In genomic region chr5:73451218-73452130, GRCh38 we compare ENCODE assay signal across 8 cellular contexts. TPM values are rescaled to one million over a fixed set of nuclear protein-coding genes. Genes with fewer than 3 reads are reported as not detected.
DNase-seq lines count a peak whose midpoint lies in the region; ATAC-seq and TF ChIP-seq lines count a peak whose summit lies in the region.

No MANE protein-coding gene starts in this region.

- ATAC-seq in mucosa of descending colon (peak; percentile 79), GM18909 (IDR thresholded peaks at IDR 0.05; ENCODE audit: poor library complexity, unreplicated experiment) (no peak)

- TF ChIP-seq POLR2A in stomach (IDR thresholded peaks at IDR 0.05) = no peak

- H3K4me3 ChIP-seq in mucosa of descending colon (no peak overlapping the region), stomach (peak overlapping the region in 3 of 4 donors; percentile 8 to 38 (median 9))

- H3K4me1 ChIP-seq in mucosa of descending colon (ENCODE audit: low read depth) = peaks cover 9% of the 10 kb centered on the region
- peaks cover 22 to 40% (median 30%) of the 10 kb centered on the region in 4 donors for H3K4me1 ChIP-seq in stomach

- no peaks in the 10 kb centered on the region for H3K36me3 ChIP-seq in mucosa of descending colon (ENCODE audit: low read depth)
- H3K36me3 ChIP-seq in stomach = no peaks in the 10 kb centered on the region

- H3K9me3 ChIP-seq in mucosa of descending colon = no peaks in the 10 kb centered on the region
- H3K9me3 ChIP-seq in stomach = no peaks in the 10 kb centered on the region

- TF ChIP-seq EP300 in stomach (IDR thresholded peaks at IDR 0.05) = no peak

- H3K27ac ChIP-seq in stomach = no peak overlapping the region

- 4 to 9% (median 4%) methylated on average over 25 to 70 of the region's 70 CpGs for WGBS in stomach, 5 donors

- DNase-seq in GM03348 (ENCODE audit: low spot score) = peak; percentile 90
- peak; percentile 81 for DNase-seq in LoVo (ENCODE audit: low spot score)
- DNase-seq in activated CD4-positive, alpha-beta T cell treated with anti-CD3 and anti-CD28 coated beads, Interleukin-2, amount 50 U/mL, for 4 hours = peak; percentile 54 to 57
- peak; percentile 49 for DNase-seq in effector CD4-positive, alpha-beta T cell
- peak; percentile 62 to 81 (median 77) for DNase-seq in mucosa of descending colon
- DNase-seq in stomach = peak; percentile 69
- no peak for DNase-seq in NCI-H2171 treated with DMSO at 0.1 percent for 48 hours (lab: John Stamatoyannopoulos, UW)

- intact Hi-C loops in mucosa of descending colon (cut with DNase I, micrococcal nuclease) (loop anchor here (5.0 to 10.0 kb wide), 3 partner anchors 157 to 234 kb away; no protein-coding TSS in a partner anchor), stomach (cut with DNase I; ENCODE audit: low total_unique reads) (no loop called here)

- peaks cover 36 to 95% (median 72%) of the 10 kb centered on the region in 3 donors for H3K27me3 ChIP-seq in stomach

- TF ChIP-seq CTCF in mucosa of descending colon (IDR thresholded peaks at IDR 0.05) (peak; percentile 85), stomach (IDR thresholded peaks at IDR 0.05) (peak in 5 of 7 experiments; percentile 46 to 92 (median 76))

RNA-seq across cellular contexts. Expression of gene FOXD1, which starts 2.9 kb away (rescaled TPM):
- total RNA-seq in mucosa of descending colon = under 1 TPM in 1 of 3 donors, not detected in 2; 0.16 TPM
- under 1 TPM in 1 of 5 donors, not detected in 4; 0.18 TPM for total RNA-seq in stomach
- under 1 TPM in 2 of 3 donors, not detected in 1; 0.19 to 0.28 TPM for polyA plus RNA-seq in stomach

RNA-seq across cellular contexts. Expression of gene BTF3, which starts 46.8 kb away (rescaled TPM):
- total RNA-seq in mucosa of descending colon (100 to 1,000 TPM; 460 to 520 (median 486) TPM), stomach (100 to 1,000 TPM; 154 to 498 (median 339) TPM)
- 1,000 to 10,000 TPM in 1 of 3 donors, 100 to 1,000 TPM in 2; 692 to 1,046 (median 765) TPM for polyA plus RNA-seq in stomach
